Comparison of ENCODE assay signal across 11 cellular contexts in the genomic region with DNA sequence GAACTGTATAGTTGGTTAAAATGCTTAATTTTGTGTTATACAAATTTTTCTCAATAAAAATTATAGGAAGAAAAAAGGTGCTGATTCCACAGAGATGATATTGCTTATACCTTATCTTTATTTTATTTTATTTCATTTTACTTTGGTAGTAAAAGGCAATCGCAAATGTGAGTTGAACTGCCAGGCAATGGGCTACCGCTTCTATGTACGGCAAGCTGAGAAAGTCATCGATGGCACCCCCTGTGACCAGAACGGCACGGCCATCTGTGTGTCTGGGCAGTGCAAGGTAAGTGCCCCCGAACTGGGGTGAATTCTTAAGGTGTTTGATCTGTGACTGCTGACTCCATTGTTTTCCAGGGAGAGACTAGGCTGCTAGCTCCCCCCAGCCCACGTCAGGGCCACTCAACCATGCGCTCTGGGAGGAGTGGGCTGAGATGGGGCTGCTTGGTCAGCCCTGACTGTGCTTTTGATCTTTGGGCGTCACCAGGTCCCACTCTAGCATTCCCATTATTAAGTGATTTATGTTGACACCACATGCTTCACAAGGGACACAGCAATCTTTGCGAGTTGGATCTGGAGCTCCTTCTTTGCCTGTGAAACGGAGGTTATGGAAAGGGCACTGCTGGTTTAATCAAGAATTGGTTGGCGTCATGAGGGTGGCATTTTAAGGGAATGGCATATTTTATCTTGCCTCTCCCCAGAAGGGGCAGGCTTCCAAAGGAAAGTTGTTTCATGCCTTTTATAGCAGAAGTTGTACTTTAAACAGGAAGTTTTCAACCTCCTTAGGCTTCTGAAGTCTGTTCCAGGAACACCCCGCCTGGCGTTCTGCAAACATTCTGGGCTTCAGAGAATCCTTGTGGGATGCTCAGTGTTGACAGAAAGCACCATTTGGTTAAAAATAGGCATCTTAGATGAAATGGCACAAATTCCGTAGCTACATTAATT.
DNase-seq lines count a peak whose midpoint lies in the region; ATAC-seq and TF ChIP-seq lines count a peak whose summit lies in the region.
"Had no signal": no experiment of that assay in that cellular context is flagged by ENCODE, and none has a peak within 500 bp of the region (broad histone marks: within the 10 kb centered on the region; RNA-seq: fewer than 3 reads in every experiment).

No MANE protein-coding gene starts in this region.

- H3K36me3 Mint-ChIP-seq in nephron (ENCODE audit: low read depth), result no peaks in the 10 kb centered on the region
- no peaks in the 10 kb centered on the region for H3K36me3 Mint-ChIP-seq in endothelial cell (ENCODE audit: low read depth, unreplicated experiment)

- H3K4me1 Mint-ChIP-seq in nephron, result peaks cover 17% of the 10 kb centered on the region
- peaks cover 9% of the 10 kb centered on the region for H3K4me1 Mint-ChIP-seq in endothelial cell (ENCODE audit: unreplicated experiment)
- H3K4me1 Mint-ChIP-seq: IgD-negative memory B cell had no signal

- peaks cover 5% of the 10 kb centered on the region for H3K27me3 Mint-ChIP-seq in nephron (ENCODE audit: low read depth)
- H3K27me3 Mint-ChIP-seq in endothelial cell (ENCODE audit: unreplicated experiment), result no peaks in the 10 kb centered on the region

- peak; percentile 5 for DNase-seq in AG04449 (ENCODE audit: low read depth, low spot score)
- peak; percentile 12 for DNase-seq in glomerular endothelial cell (ENCODE audit: extremely low read depth, low read depth, low spot score)
- DNase-seq in endothelial cell (ENCODE audit: low spot score), result no peak
- DNase-seq in NCI-H128 (lab: John Stamatoyannopoulos, UW; ENCODE audit: unreplicated experiment), result no peak
- DNase-seq: NCI-H524; stimulated activated CD4-positive, alpha-beta T cell treated with anti-CD3 and anti-CD28 coated beads, Interleukin-4, amount 100 ng/mL, for 1 hour had no signal

- no peaks in the 10 kb centered on the region for H3K9me3 Mint-ChIP-seq in nephron
- H3K9me3 Mint-ChIP-seq in endothelial cell (ENCODE audit: unreplicated experiment), result no peaks in the 10 kb centered on the region
- H3K9me3 Mint-ChIP-seq: IgD-negative memory B cell had no signal

- H3K27ac Mint-ChIP-seq in nephron (peak overlapping the region; percentile 64 to 85 (median 79)), endothelial cell (ENCODE audit: unreplicated experiment) (no peak overlapping the region)
- H3K27ac Mint-ChIP-seq: IgD-negative memory B cell had no signal

- no peak for TF ChIP-seq CTCF in AG04449 (IDR thresholded peaks at IDR 0.05; ENCODE audit: insufficient read depth, low read length, missing control alignments)
- peak; percentile 66 for TF ChIP-seq CTCF in VCaP (conservative IDR thresholded peaks at IDR 0.05)
- peak; percentile 20 to 25 (median 22) for TF ChIP-seq CTCF in nephron (IDR thresholded peaks at IDR 0.05; ENCODE audit: unreplicated experiment in 3 of 3)
- no peak for TF ChIP-seq CTCF in endothelial cell (IDR thresholded peaks at IDR 0.05; ENCODE audit: unreplicated experiment)

- ATAC-seq in GM21737 (IDR thresholded peaks at IDR 0.05; ENCODE audit: unreplicated experiment), result no peak
- no peak for ATAC-seq in GM18909 (IDR thresholded peaks at IDR 0.05; ENCODE audit: poor library complexity, unreplicated experiment)

- peak overlapping the region; percentile 37 for H3K27ac ChIP-seq in VCaP

- POLR2A ChIA-PET in AG04449 (lab: Yijun Ruan, JAX), result no interaction called here

- H3K4me3 ChIP-seq in AG04449 (ENCODE audit: low read depth, low read length), result no peak overlapping the region

- H3K4me3 Mint-ChIP-seq in nephron (peak overlapping the region in 1 of 3 experiments; percentile 1), endothelial cell (ENCODE audit: unreplicated experiment) (no peak overlapping the region)
- H3K4me3 Mint-ChIP-seq: IgD-negative memory B cell had no signal

- CTCF ChIA-PET in AG04449 (lab: Yijun Ruan, JAX), result interaction anchor here (1.0 to 1.4 kb wide), 2 partner anchors 20 to 32 kb away, joined by 3 to 4 read pairs; no protein-coding TSS in a partner anchor

Comparison
In these comparisons a context has a peak if more than half of its experiments do, and no peak if none do; other contexts are left out.
1. DNase-seq: peak in AG04449 (single experiment) and glomerular endothelial cell (single experiment); none in endothelial cell (single experiment) and NCI-H128 (single experiment).
2. CTCF ChIP-seq: peak in VCaP (single experiment) and nephron (3 of 3); none in AG04449 (single experiment) and endothelial cell (single experiment).